1 cellular context compared by ENCODE assay signal in the genomic region with DNA sequence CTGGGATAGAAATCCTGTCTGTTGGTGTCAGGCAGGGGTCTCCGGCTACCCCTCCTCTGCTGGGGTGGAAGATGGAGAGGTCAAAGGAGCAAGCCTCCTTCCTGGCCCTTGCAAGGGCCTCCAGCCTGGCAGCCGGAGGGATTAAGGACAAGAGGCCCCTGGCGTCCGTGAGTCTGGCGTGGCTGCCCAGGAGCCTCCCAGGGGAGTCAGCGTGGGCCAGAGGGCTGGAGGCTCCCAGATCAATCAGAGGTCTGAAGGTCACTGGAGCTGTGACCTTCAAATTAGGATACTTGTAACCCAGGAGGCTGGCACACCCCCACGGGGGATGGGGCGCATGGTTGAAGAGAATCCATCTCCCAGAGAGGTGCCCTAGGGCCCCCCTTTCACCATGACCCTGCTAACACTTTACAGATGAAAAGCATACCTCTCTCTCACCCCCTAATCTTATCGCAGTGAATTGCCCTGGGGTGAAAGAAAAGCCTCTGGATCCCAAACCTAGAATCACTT.
A peak's percentile ranks its signal among the peaks of the same experiment; 100 is the strongest.
TF ChIP-seq lines count a peak whose summit lies in the region.

No MANE protein-coding gene starts in this region.

TF ChIP-seq in HepG2, 621 proteins besides CTCF, POLR2A, EP300 and RAD21 (continues in another document):
- no peak for TF ChIP-seq ZSCAN20 (CRISPR knock-in tag; IDR thresholded peaks at IDR 0.05; ENCODE audit: borderline replicate concordance)
- peak; percentile 13; the same call in 1 of the 2 replicates for TF ChIP-seq BCL6 (CRISPR knock-in tag; IDR thresholded peaks at IDR 0.05)
- TF ChIP-seq, protein P1, sequence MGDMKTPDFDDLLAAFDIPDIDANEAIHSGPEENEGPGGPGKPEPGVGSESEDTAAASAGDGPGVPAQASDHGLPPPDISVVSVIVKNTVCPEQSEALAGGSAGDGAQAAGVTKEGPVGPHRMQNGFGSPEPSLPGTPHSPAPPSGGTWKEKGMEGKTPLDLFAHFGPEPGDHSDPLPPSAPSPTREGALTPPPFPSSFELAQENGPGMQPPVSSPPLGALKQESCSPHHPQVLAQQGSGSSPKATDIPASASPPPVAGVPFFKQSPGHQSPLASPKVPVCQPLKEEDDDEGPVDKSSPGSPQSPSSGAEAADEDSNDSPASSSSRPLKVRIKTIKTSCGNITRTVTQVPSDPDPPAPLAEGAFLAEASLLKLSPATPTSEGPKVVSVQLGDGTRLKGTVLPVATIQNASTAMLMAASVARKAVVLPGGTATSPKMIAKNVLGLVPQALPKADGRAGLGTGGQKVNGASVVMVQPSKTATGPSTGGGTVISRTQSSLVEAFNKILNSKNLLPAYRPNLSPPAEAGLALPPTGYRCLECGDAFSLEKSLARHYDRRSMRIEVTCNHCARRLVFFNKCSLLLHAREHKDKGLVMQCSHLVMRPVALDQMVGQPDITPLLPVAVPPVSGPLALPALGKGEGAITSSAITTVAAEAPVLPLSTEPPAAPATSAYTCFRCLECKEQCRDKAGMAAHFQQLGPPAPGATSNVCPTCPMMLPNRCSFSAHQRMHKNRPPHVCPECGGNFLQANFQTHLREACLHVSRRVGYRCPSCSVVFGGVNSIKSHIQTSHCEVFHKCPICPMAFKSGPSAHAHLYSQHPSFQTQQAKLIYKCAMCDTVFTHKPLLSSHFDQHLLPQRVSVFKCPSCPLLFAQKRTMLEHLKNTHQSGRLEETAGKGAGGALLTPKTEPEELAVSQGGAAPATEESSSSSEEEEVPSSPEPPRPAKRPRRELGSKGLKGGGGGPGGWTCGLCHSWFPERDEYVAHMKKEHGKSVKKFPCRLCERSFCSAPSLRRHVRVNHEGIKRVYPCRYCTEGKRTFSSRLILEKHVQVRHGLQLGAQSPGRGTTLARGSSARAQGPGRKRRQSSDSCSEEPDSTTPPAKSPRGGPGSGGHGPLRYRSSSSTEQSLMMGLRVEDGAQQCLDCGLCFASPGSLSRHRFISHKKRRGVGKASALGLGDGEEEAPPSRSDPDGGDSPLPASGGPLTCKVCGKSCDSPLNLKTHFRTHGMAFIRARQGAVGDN (CRISPR knock-in tag; IDR thresholded peaks at IDR 0.05): peak; percentile 93
- TF ChIP-seq, protein P2, sequence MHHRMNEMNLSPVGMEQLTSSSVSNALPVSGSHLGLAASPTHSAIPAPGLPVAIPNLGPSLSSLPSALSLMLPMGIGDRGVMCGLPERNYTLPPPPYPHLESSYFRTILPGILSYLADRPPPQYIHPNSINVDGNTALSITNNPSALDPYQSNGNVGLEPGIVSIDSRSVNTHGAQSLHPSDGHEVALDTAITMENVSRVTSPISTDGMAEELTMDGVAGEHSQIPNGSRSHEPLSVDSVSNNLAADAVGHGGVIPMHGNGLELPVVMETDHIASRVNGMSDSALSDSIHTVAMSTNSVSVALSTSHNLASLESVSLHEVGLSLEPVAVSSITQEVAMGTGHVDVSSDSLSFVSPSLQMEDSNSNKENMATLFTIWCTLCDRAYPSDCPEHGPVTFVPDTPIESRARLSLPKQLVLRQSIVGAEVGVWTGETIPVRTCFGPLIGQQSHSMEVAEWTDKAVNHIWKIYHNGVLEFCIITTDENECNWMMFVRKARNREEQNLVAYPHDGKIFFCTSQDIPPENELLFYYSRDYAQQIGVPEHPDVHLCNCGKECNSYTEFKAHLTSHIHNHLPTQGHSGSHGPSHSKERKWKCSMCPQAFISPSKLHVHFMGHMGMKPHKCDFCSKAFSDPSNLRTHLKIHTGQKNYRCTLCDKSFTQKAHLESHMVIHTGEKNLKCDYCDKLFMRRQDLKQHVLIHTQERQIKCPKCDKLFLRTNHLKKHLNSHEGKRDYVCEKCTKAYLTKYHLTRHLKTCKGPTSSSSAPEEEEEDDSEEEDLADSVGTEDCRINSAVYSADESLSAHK (CRISPR knock-in tag; IDR thresholded peaks at IDR 0.05; ENCODE audit: borderline replicate concordance): no peak
- no peak; the same call in 1 of the 2 replicates for TF ChIP-seq ELF3 (CRISPR knock-in tag; IDR thresholded peaks at IDR 0.05)
- TF ChIP-seq, protein P3, sequence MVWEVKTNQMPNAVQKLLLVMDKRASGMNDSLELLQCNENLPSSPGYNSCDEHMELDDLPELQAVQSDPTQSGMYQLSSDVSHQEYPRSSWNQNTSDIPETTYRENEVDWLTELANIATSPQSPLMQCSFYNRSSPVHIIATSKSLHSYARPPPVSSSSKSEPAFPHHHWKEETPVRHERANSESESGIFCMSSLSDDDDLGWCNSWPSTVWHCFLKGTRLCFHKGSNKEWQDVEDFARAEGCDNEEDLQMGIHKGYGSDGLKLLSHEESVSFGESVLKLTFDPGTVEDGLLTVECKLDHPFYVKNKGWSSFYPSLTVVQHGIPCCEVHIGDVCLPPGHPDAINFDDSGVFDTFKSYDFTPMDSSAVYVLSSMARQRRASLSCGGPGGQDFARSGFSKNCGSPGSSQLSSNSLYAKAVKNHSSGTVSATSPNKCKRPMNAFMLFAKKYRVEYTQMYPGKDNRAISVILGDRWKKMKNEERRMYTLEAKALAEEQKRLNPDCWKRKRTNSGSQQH (CRISPR knock-in tag; IDR thresholded peaks at IDR 0.05; ENCODE audit: low read depth): no peak
- TF ChIP-seq HNRNPK (IDR thresholded peaks at IDR 0.05; ENCODE audit: low read depth, low read length, poor library complexity, severe bottlenecking): no peak
- no peak for TF ChIP-seq MTF1 (CRISPR knock-in tag; IDR thresholded peaks at IDR 0.05)
- TF ChIP-seq, protein P4, sequence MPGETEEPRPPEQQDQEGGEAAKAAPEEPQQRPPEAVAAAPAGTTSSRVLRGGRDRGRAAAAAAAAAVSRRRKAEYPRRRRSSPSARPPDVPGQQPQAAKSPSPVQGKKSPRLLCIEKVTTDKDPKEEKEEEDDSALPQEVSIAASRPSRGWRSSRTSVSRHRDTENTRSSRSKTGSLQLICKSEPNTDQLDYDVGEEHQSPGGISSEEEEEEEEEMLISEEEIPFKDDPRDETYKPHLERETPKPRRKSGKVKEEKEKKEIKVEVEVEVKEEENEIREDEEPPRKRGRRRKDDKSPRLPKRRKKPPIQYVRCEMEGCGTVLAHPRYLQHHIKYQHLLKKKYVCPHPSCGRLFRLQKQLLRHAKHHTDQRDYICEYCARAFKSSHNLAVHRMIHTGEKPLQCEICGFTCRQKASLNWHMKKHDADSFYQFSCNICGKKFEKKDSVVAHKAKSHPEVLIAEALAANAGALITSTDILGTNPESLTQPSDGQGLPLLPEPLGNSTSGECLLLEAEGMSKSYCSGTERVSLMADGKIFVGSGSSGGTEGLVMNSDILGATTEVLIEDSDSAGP (CRISPR knock-in tag; IDR thresholded peaks at IDR 0.05; ENCODE audit: borderline replicate concordance): peak; percentile 36; the same call in 1 of the 2 replicates
- TF ChIP-seq PPARG (CRISPR knock-in tag; conservative IDR thresholded peaks at IDR 0.05): peak; percentile 46; the same call in 1 of the 2 replicates
- TF ChIP-seq ASH2L (IDR thresholded peaks at IDR 0.05; ENCODE audit: insufficient read length, low read depth, low read length): peak; percentile 22
- TF ChIP-seq ZNF891 (CRISPR knock-in tag; IDR thresholded peaks at IDR 0.05): no peak
- no peak for TF ChIP-seq ZNF446 (CRISPR knock-in tag; IDR thresholded peaks at IDR 0.05)
- TF ChIP-seq FOSL2 (CRISPR knock-in tag; IDR thresholded peaks at IDR 0.05): peak; percentile 61
- TF ChIP-seq, protein P5, sequence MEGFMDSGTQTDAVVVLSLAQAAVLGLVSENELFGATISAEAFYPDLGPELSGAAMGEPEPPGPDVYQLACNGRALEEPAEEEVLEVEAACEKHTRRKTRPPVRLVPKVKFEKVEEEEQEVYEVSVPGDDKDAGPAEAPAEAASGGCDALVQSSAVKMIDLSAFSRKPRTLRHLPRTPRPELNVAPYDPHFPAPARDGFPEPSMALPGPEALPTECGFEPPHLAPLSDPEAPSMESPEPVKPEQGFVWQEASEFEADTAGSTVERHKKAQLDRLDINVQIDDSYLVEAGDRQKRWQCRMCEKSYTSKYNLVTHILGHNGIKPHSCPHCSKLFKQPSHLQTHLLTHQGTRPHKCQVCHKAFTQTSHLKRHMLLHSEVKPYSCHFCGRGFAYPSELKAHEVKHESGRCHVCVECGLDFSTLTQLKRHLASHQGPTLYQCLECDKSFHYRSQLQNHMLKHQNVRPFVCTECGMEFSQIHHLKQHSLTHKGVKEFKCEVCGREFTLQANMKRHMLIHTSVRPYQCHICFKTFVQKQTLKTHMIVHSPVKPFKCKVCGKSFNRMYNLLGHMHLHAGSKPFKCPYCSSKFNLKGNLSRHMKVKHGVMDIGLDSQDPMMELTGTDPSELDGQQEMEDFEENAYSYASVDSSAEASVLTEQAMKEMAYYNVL (CRISPR knock-in tag; IDR thresholded peaks at IDR 0.05; ENCODE audit: borderline replicate concordance): no peak
- TF ChIP-seq, protein P6, sequence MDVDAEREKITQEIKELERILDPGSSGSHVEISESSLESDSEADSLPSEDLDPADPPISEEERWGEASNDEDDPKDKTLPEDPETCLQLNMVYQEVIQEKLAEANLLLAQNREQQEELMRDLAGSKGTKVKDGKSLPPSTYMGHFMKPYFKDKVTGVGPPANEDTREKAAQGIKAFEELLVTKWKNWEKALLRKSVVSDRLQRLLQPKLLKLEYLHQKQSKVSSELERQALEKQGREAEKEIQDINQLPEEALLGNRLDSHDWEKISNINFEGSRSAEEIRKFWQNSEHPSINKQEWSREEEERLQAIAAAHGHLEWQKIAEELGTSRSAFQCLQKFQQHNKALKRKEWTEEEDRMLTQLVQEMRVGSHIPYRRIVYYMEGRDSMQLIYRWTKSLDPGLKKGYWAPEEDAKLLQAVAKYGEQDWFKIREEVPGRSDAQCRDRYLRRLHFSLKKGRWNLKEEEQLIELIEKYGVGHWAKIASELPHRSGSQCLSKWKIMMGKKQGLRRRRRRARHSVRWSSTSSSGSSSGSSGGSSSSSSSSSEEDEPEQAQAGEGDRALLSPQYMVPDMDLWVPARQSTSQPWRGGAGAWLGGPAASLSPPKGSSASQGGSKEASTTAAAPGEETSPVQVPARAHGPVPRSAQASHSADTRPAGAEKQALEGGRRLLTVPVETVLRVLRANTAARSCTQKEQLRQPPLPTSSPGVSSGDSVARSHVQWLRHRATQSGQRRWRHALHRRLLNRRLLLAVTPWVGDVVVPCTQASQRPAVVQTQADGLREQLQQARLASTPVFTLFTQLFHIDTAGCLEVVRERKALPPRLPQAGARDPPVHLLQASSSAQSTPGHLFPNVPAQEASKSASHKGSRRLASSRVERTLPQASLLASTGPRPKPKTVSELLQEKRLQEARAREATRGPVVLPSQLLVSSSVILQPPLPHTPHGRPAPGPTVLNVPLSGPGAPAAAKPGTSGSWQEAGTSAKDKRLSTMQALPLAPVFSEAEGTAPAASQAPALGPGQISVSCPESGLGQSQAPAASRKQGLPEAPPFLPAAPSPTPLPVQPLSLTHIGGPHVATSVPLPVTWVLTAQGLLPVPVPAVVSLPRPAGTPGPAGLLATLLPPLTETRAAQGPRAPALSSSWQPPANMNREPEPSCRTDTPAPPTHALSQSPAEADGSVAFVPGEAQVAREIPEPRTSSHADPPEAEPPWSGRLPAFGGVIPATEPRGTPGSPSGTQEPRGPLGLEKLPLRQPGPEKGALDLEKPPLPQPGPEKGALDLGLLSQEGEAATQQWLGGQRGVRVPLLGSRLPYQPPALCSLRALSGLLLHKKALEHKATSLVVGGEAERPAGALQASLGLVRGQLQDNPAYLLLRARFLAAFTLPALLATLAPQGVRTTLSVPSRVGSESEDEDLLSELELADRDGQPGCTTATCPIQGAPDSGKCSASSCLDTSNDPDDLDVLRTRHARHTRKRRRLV (CRISPR knock-in tag; IDR thresholded peaks at IDR 0.05): no peak
- no peak for TF ChIP-seq ZNF672 (CRISPR knock-in tag; IDR thresholded peaks at IDR 0.05)
- TF ChIP-seq PLRG1 (conservative IDR thresholded peaks at IDR 0.05): no peak
- TF ChIP-seq, protein P7, sequence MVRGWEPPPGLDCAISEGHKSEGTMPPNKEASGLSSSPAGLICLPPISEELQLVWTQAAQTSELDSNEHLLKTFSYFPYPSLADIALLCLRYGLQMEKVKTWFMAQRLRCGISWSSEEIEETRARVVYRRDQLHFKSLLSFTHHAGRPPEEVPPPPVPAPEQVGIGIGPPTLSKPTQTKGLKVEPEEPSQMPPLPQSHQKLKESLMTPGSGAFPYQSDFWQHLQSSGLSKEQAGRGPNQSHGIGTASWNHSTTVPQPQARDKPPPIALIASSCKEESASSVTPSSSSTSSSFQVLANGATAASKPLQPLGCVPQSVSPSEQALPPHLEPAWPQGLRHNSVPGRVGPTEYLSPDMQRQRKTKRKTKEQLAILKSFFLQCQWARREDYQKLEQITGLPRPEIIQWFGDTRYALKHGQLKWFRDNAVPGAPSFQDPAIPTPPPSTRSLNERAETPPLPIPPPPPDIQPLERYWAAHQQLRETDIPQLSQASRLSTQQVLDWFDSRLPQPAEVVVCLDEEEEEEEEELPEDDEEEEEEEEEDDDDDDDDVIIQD (CRISPR knock-in tag; IDR thresholded peaks at IDR 0.05; ENCODE audit: low read depth): no peak
- no peak for TF ChIP-seq MIXL1 (CRISPR knock-in tag; IDR thresholded peaks at IDR 0.05)
- 0 out of 2 replicates have a peak, but pooled peaks have one; percentile 55 for TF ChIP-seq ZNF543 (CRISPR knock-in tag; IDR thresholded peaks at IDR 0.05)
- TF ChIP-seq, protein P8, sequence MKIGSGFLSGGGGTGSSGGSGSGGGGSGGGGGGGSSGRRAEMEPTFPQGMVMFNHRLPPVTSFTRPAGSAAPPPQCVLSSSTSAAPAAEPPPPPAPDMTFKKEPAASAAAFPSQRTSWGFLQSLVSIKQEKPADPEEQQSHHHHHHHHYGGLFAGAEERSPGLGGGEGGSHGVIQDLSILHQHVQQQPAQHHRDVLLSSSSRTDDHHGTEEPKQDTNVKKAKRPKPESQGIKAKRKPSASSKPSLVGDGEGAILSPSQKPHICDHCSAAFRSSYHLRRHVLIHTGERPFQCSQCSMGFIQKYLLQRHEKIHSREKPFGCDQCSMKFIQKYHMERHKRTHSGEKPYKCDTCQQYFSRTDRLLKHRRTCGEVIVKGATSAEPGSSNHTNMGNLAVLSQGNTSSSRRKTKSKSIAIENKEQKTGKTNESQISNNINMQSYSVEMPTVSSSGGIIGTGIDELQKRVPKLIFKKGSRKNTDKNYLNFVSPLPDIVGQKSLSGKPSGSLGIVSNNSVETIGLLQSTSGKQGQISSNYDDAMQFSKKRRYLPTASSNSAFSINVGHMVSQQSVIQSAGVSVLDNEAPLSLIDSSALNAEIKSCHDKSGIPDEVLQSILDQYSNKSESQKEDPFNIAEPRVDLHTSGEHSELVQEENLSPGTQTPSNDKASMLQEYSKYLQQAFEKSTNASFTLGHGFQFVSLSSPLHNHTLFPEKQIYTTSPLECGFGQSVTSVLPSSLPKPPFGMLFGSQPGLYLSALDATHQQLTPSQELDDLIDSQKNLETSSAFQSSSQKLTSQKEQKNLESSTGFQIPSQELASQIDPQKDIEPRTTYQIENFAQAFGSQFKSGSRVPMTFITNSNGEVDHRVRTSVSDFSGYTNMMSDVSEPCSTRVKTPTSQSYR (CRISPR knock-in tag; IDR thresholded peaks at IDR 0.05; ENCODE audit: borderline replicate concordance): peak; percentile 54; the same call in 1 of the 2 replicates
- TF ChIP-seq SP2 (CRISPR knock-in tag; IDR thresholded peaks at IDR 0.05): no peak
- no peak for TF ChIP-seq ZNF879 (CRISPR knock-in tag; IDR thresholded peaks at IDR 0.05)
- no peak for TF ChIP-seq ZNF605 (CRISPR knock-in tag; IDR thresholded peaks at IDR 0.05)
- TF ChIP-seq ZFP37 (CRISPR knock-in tag; IDR thresholded peaks at IDR 0.05; ENCODE audit: borderline replicate concordance): no peak
- no peak for TF ChIP-seq MAZ (IDR thresholded peaks at IDR 0.05; ENCODE audit: borderline replicate concordance, low read depth, low read length)
- peak; percentile 64; the same call in 1 of the 2 replicates for TF ChIP-seq MAZ (CRISPR knock-in tag; IDR thresholded peaks at IDR 0.05; ENCODE audit: low read depth)
- TF ChIP-seq ZNF44 (CRISPR knock-in tag; IDR thresholded peaks at IDR 0.05): no peak
